In genomic region chr3:196712514-196713413, GRCh38 we compare ENCODE assay signal across 8 cellular contexts. TPM values are rescaled to one million over a fixed set of nuclear protein-coding genes. Genes with fewer than 3 reads are reported as not detected.
DNase-seq lines count a peak whose midpoint lies in the region; ATAC-seq and TF ChIP-seq lines count a peak whose summit lies in the region.

No MANE protein-coding gene starts in this region.

- H3K27ac ChIP-seq in neutrophil: peak overlapping the region; percentile 96

- peaks cover 41 to 49% of the 10 kb centered on the region in 2 experiments for H3K4me1 ChIP-seq in neutrophil (ENCODE audit: control insufficient read depth in 1 of 2, insufficient read depth in 1 of 2, low read depth in 1 of 2, low read length in 1 of 2)

- H3K9me3 ChIP-seq in neutrophil: no peaks in the 10 kb centered on the region

- peak; percentile 66 for ATAC-seq in HG02798 (IDR thresholded peaks at IDR 0.05; ENCODE audit: poor library complexity, unreplicated experiment)

- H3K4me3 ChIP-seq in fibroblast of villous mesenchyme (ENCODE audit: low read depth, low read length) (peak overlapping the region; percentile 95), neutrophil (ENCODE audit: low read depth in 1 of 2, low read length in 1 of 2) (peak overlapping the region; percentile 82 to 90)

- DNase-seq in NCI-H748 (lab: John Stamatoyannopoulos, UW; ENCODE audit: unreplicated experiment) (peak; percentile 75), NCI-H748 treated with DMSO at 0.1 percent for 48 hours (lab: John Stamatoyannopoulos, UW) (no peak), NCI-H460 (ENCODE audit: extremely low read depth, low read depth) (peak; percentile 8), fibroblast of villous mesenchyme (ENCODE audit: low read depth) (peak; percentile 77), superior temporal gyrus (ENCODE audit: extremely low spot score) (peak; percentile 46)
- peak; percentile 16 to 68 for DNase-seq in activated T-helper 1 cell treated with anti-CD3 and anti-CD28 coated beads, Interleukin-2, amount 50 U/mL, for 16 hours (ENCODE audit: low read depth in 1 of 2, low spot score in 1 of 2)

- peaks cover 3% of the 10 kb centered on the region for H3K36me3 ChIP-seq in neutrophil

- H3K27me3 ChIP-seq in neutrophil: no peaks in the 10 kb centered on the region

- TF ChIP-seq CTCF in fibroblast of villous mesenchyme (IDR thresholded peaks at IDR 0.05; ENCODE audit: insufficient read depth, low read depth, low read length) (no peak), neutrophil (IDR thresholded peaks at IDR 0.05) (no peak)

RNA-seq across cellular contexts. Expression of gene PIGX, which starts 0.6 kb away (rescaled TPM):
- total RNA-seq in NCI-H460 (2014; rRNA removed; shearing (Covaris generic)): 25.6 and 32.0 TPM in 2 replicates
- polyA plus RNA-seq in NCI-H460 (2014; cell fraction: nucleus; rRNA removed): 33.0 and 44.5 TPM in 2 replicates
- total RNA-seq in fibroblast of villous mesenchyme: 18.0 and 31.1 TPM in 2 replicates

RNA-seq across cellular contexts. Expression of gene CEP19, which starts 0.7 kb away (rescaled TPM):
- 3.2 and 3.7 TPM in 2 replicates for total RNA-seq in NCI-H460 (2014; rRNA removed; shearing (Covaris generic))
- 1.4 and 2.1 TPM in 2 replicates for polyA plus RNA-seq in NCI-H460 (2014; cell fraction: nucleus; rRNA removed)
- total RNA-seq in fibroblast of villous mesenchyme: 1.6 and 5.2 TPM in 2 replicates

RNA-seq across cellular contexts. Expression of gene PAK2, which starts 26.9 kb away (rescaled TPM):
- 41.6 and 42.9 TPM in 2 replicates for total RNA-seq in NCI-H460 (2014; rRNA removed; shearing (Covaris generic))
- polyA plus RNA-seq in NCI-H460 (2014; cell fraction: nucleus; rRNA removed): 9.2 and 14.8 TPM in 2 replicates
- 34.5 and 57.0 TPM in 2 replicates for total RNA-seq in fibroblast of villous mesenchyme
